In the genomic region with DNA sequence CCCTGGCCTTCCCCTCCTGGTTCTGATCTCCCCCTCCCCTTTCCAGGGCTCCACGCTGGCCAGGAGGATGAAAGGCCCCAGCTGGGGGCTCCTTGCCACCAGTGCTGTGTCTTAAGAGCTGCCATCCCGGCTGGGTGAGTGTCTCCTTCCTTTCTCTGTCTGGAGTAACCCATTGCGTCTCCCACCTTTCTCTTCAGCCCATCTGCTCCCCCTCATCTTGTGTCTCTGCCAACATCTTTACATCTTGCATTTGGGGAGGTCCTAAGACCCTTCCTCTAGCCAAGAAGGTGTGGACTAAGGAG, we compare ENCODE assay signal across 8 cellular contexts. TPM values are rescaled to one million over a fixed set of nuclear protein-coding genes. Genes with fewer than 3 reads are reported as not detected.
DNase-seq lines count a peak whose midpoint lies in the region; ATAC-seq and TF ChIP-seq lines count a peak whose summit lies in the region.

No MANE protein-coding gene starts in this region.

- peaks cover 4% of the 10 kb centered on the region for H3K36me3 Mint-ChIP-seq in central memory CD8-positive, alpha-beta T cell (ENCODE audit: insufficient read depth)

- peaks cover 39% of the 10 kb centered on the region for H3K27me3 Mint-ChIP-seq in central memory CD8-positive, alpha-beta T cell

- no peaks in the 10 kb centered on the region for H3K9me3 Mint-ChIP-seq in central memory CD8-positive, alpha-beta T cell

- DNase-seq in cardiac muscle cell (ENCODE audit: low read depth in 1 of 2, low spot score in 1 of 2) (no peak), left ventricle myocardium superior (no peak), cortex of kidney (lab: John Stamatoyannopoulos, UW) (no peak), Ammon's horn (ENCODE audit: low spot score) (no peak)
- DNase-seq in central memory CD8-positive, alpha-beta T cell (ENCODE audit: low spot score in 2 of 2) = no peak

- peaks cover 12% of the 10 kb centered on the region for H3K4me1 Mint-ChIP-seq in central memory CD8-positive, alpha-beta T cell

- peak overlapping the region; percentile 76 for H3K27ac Mint-ChIP-seq in central memory CD8-positive, alpha-beta T cell (ENCODE audit: low read depth)

- intact Hi-C loops in left ventricle myocardium superior (cut with micrococcal nuclease) = no loop called here

- H3K4me3 Mint-ChIP-seq in central memory CD8-positive, alpha-beta T cell = peak overlapping the region; percentile 22

- H3K27ac ChIP-seq in cardiac muscle cell = peak overlapping the region; percentile 88
- H3K27ac ChIP-seq in urinary bladder (ENCODE audit: low read depth) = peak overlapping the region; percentile 73

- H3K36me3 ChIP-seq in cardiac muscle cell = peaks cover 7% of the 10 kb centered on the region
- H3K36me3 ChIP-seq in urinary bladder (ENCODE audit: insufficient read depth) = peaks cover 3% of the 10 kb centered on the region

- ATAC-seq in left ventricle myocardium superior (no peak), GM18517 (IDR thresholded peaks at IDR 0.05; ENCODE audit: unreplicated experiment) (no peak)
- no peak for ATAC-seq in central memory CD8-positive, alpha-beta T cell (replicated peaks; ENCODE audit: extremely low read depth, poor library complexity, severe bottlenecking)

- 5% methylated on average over 3 of the region's 3 CpGs for WGBS in urinary bladder

- no peaks in the 10 kb centered on the region for H3K9me3 ChIP-seq in cardiac muscle cell (ENCODE audit: low read depth)
- H3K9me3 ChIP-seq in mononuclear cell (ENCODE audit: low read depth, low read length) = no peaks in the 10 kb centered on the region

- H3K4me3 ChIP-seq in cardiac muscle cell (peak overlapping the region; percentile 50), mononuclear cell (ENCODE audit: low read length) (peak overlapping the region; percentile 47), urinary bladder (ENCODE audit: low read depth, low read length) (peak overlapping the region; percentile 56)

- no peak for TF ChIP-seq CTCF in cardiac muscle cell (IDR thresholded peaks at IDR 0.05; ENCODE audit: low read depth, low read length)

- no peaks in the 10 kb centered on the region for H3K27me3 ChIP-seq in cardiac muscle cell
- H3K27me3 ChIP-seq in mononuclear cell (ENCODE audit: insufficient read depth, low read length) = peaks cover 3% of the 10 kb centered on the region

- H3K4me1 ChIP-seq in cardiac muscle cell (ENCODE audit: low read depth) = peaks cover 12% of the 10 kb centered on the region
- H3K4me1 ChIP-seq in mononuclear cell (ENCODE audit: insufficient read depth, low read length) = peaks cover 33% of the 10 kb centered on the region
- no peaks in the 10 kb centered on the region for H3K4me1 ChIP-seq in urinary bladder (ENCODE audit: insufficient read depth)

RNA-seq across cellular contexts. Expression of a gene that starts 0.5 kb away (rescaled TPM):
- total RNA-seq in cardiac muscle cell = 28.6 and 40.7 TPM in 2 replicates
- 5.8 and 7.4 TPM in 2 replicates for polyA plus RNA-seq in cardiac muscle cell
- 38.3 TPM for total RNA-seq in left ventricle myocardium superior
- total RNA-seq in mononuclear cell = 3.4 TPM
- total RNA-seq in urinary bladder = 19.2 TPM
- 118 TPM for polyA plus RNA-seq in urinary bladder

RNA-seq across cellular contexts. Expression of a gene that starts 4.4 kb away (rescaled TPM):
- total RNA-seq in cardiac muscle cell (15.5 and 16.9 TPM in 2 replicates), left ventricle myocardium superior (11.6 TPM), mononuclear cell (12.5 TPM), urinary bladder (8.6 TPM)
- polyA plus RNA-seq in cardiac muscle cell (14.2 and 17.9 TPM in 2 replicates), urinary bladder (9.8 TPM)

RNA-seq across cellular contexts. Expression of a gene that starts 14.2 kb away (rescaled TPM):
- total RNA-seq in cardiac muscle cell (184 and 194 TPM in 2 replicates), left ventricle myocardium superior (76.8 TPM), mononuclear cell (51.0 TPM), urinary bladder (52.0 TPM)
- polyA plus RNA-seq in cardiac muscle cell (502 and 534 TPM in 2 replicates), urinary bladder (84.0 TPM)

RNA-seq across cellular contexts. Expression of a gene that starts 21.2 kb away (rescaled TPM):
- total RNA-seq in cardiac muscle cell = 12.3 and 13.6 TPM in 2 replicates
- 20.8 and 26.5 TPM in 2 replicates for polyA plus RNA-seq in cardiac muscle cell
- total RNA-seq in left ventricle myocardium superior = 7.9 TPM
- 1.5 TPM for total RNA-seq in mononuclear cell
- 7.9 TPM for total RNA-seq in urinary bladder
- polyA plus RNA-seq in urinary bladder = 12.4 TPM

RNA-seq across cellular contexts. Expression of a gene that starts 45.6 kb away (rescaled TPM):
- total RNA-seq in cardiac muscle cell (66.6 and 74.0 TPM in 2 replicates), left ventricle myocardium superior (10.7 TPM), mononuclear cell (5.6 TPM), urinary bladder (30.5 TPM)
- polyA plus RNA-seq in cardiac muscle cell (43.8 and 55.1 TPM in 2 replicates), urinary bladder (40.8 TPM)
